Comparison of ENCODE assay signal across 9 cellular contexts in genomic region chr5:150672884-150673275, GRCh38. TPM values are rescaled to one million over a fixed set of nuclear protein-coding genes. Genes with fewer than 3 reads are reported as not detected.
A peak's percentile ranks its signal among the peaks of the same experiment; 100 is the strongest.
DNase-seq lines count a peak whose midpoint lies in the region; ATAC-seq, FAIRE-seq and TF ChIP-seq lines count a peak whose summit lies in the region.
"Had no signal": no experiment of that assay in that cellular context is flagged by ENCODE, and none has a peak within 500 bp of the region (broad histone marks: within the 10 kb centered on the region; RNA-seq: fewer than 3 reads in every experiment).

No MANE protein-coding gene starts in this region.

- H3K4me2 ChIP-seq in H1 (ENCODE audit: insufficient read depth in 1 of 2, low read depth in 2 of 2, low read length in 2 of 2), result peak overlapping the region; percentile 73 to 94

- peaks cover 9% of the 10 kb centered on the region for H3K23me2 ChIP-seq in H1 (ENCODE audit: low read depth, low read length)

- peak overlapping the region; percentile 92; the same call in 1 of the 2 replicates for H2BK5ac ChIP-seq in H1 (ENCODE audit: low read depth, low read length)

- H4K5ac ChIP-seq in H1 (ENCODE audit: insufficient read length, low read depth, low read length), result peak overlapping the region; percentile 67

- peaks cover 8% of the 10 kb centered on the region for H3K27me3 ChIP-seq in AG04450 (ENCODE audit: control insufficient read depth, insufficient read depth, low read length)
- H3K27me3 ChIP-seq in H1 (replicated peaks in 1 of 4; ENCODE audit: control insufficient read depth in 3 of 4, extremely low read depth in 1 of 4, insufficient read depth in 3 of 4, low read length in 3 of 4), result no peaks in the 10 kb centered on the region
- H3K27me3 ChIP-seq in effector memory CD4-positive, alpha-beta T cell (replicated peaks; ENCODE audit: control insufficient read depth, insufficient read depth, low read length, poor library complexity, severe bottlenecking), result peaks cover 18% of the 10 kb centered on the region

- no peak overlapping the region; the same call in 1 of the 2 replicates for H2BK15ac ChIP-seq in H1 (ENCODE audit: low read length)

- H3K9me3 ChIP-seq in AG04450 (ENCODE audit: control insufficient read depth, insufficient read depth, low read length) (no peaks in the 10 kb centered on the region), H1 (ENCODE audit: insufficient read depth in 2 of 2, low read depth in 1 of 2, low read length in 1 of 2) (no peaks in the 10 kb centered on the region)
- H3K9me3 ChIP-seq in effector memory CD4-positive, alpha-beta T cell (ENCODE audit: control insufficient read depth, low read length), result no peaks in the 10 kb centered on the region

- DNase-seq in AG04450 (ENCODE audit: low read depth, low spot score), result no peak
- no peak for DNase-seq in H1 (ENCODE audit: low read depth in 1 of 2, low spot score in 2 of 2)
- DNase-seq in effector memory CD4-positive, alpha-beta T cell, result no peak
- DNase-seq in G401 (ENCODE audit: low spot score), result no peak
- no peak for DNase-seq in NCI-H748 treated with DMSO at 0.1 percent for 48 hours (lab: John Stamatoyannopoulos, UW)
- DNase-seq: activated CD4-positive, CD25-positive, alpha-beta regulatory T cell treated with anti-CD3 and anti-CD28 coated beads, Interleukin-2, amount 50 U/mL, for 72 hours had no signal

- H4K20me1 ChIP-seq in H1 (replicated peaks in 1 of 2; ENCODE audit: control insufficient read depth in 1 of 2, insufficient read depth in 2 of 2, low read length in 2 of 2), result no peaks in the 10 kb centered on the region

- CTCF ChIA-PET in AG04450 (lab: Charles Lee), result interaction anchor here (0.6 to 1.0 kb wide), 2 partner anchors 20 to 214 kb away, joined by 3 to 4 read pairs; no protein-coding TSS in a partner anchor
- CTCF ChIA-PET in H1 (lab: Charles Lee; ENCODE audit: partially characterized antibody), result interaction anchor here (0.6 to 3.3 kb wide), 11 partner anchors 10 to 223 kb away, joined by 3 to 18 read pairs (median 4); partner anchors contain the start of genes IRGM, RBM22 and RPS14

- H3K4me3 Mint-ChIP-seq in nephron, result peak overlapping the region; percentile 85 to 89 (median 88)

- WGBS in H1 (ENCODE audit: extremely low coverage in 1 of 2, insufficient coverage in 1 of 2, insufficient read length in 1 of 2, insufficient replicate concordance in 2 of 2, low coverage in 1 of 2, low lambda C conversion rate in 2 of 2, missing lambda C conversion rate in 1 of 2), 2 experiments, result 72% methylated on average over 7 of the region's 7 CpGs; no CpG with 5 or more reads in 1 of the 2 experiments

- H3K18ac ChIP-seq in H1 (ENCODE audit: extremely low read depth, low read length), result no peak overlapping the region; the same call in 1 of the 2 replicates

- H2BK120ac ChIP-seq in H1 (replicated peaks; ENCODE audit: low read depth, low read length), result peak overlapping the region; percentile 57

- H3K9me3 Mint-ChIP-seq in nephron, result no peaks in the 10 kb centered on the region

- TF ChIP-seq CTCF in AG04450 (IDR thresholded peaks at IDR 0.05; ENCODE audit: low read depth, low read length) (no peak), H1 (IDR thresholded peaks at IDR 0.05; ENCODE audit: control extremely low read depth in 1 of 3, insufficient read depth in 1 of 3, low read depth in 1 of 3, low read length in 3 of 3) (no peak), nephron (IDR thresholded peaks at IDR 0.05; ENCODE audit: unreplicated experiment in 3 of 3) (no peak)

- no peak overlapping the region for H3K23ac ChIP-seq in H1 (ENCODE audit: insufficient read length)

- H3K79me2 ChIP-seq in H1 (ENCODE audit: control insufficient read depth in 1 of 2, insufficient read depth in 2 of 2, low read length in 2 of 2), result peaks cover 0 to 9% of the 10 kb centered on the region in 2 experiments; a peak in 2 of 4 replicates

- H3K27ac Mint-ChIP-seq in nephron, result peak overlapping the region; percentile 50 to 96 (median 81)

- no peaks in the 10 kb centered on the region for H3K79me1 ChIP-seq in H1 (ENCODE audit: low read depth, low read length)

- POLR2A ChIA-PET in AG04450 (lab: Yijun Ruan, JAX), result interaction anchor here (0.7 to 1.1 kb wide), 2 partner anchors 9 to 30 kb away, joined by 3 read pairs; no protein-coding TSS in a partner anchor
- POLR2A ChIA-PET in H1 (lab: Charles Lee; ENCODE audit: partially characterized antibody), result interaction anchor here (0.6 to 4.7 kb wide), 18 partner anchors 8 to 223 kb away, joined by 3 to 70 read pairs (median 4); partner anchors contain the start of genes DCTN4, MYOZ3, RBM22 and SMIM3

- H3K27me3 Mint-ChIP-seq in nephron (ENCODE audit: low read depth), result peaks cover 10% of the 10 kb centered on the region

- H3K36me3 Mint-ChIP-seq in nephron (ENCODE audit: low read depth), result peaks cover 4% of the 10 kb centered on the region

- no peak overlapping the region; the same call in 1 of the 2 replicates for H4K8ac ChIP-seq in H1 (ENCODE audit: extremely low read depth, insufficient read depth, low read length)

- TF ChIP-seq RAD21 in H1 (IDR thresholded peaks at IDR 0.05 in 1 of 2, conservative IDR thresholded peaks at IDR 0.05 in 1 of 2; ENCODE audit: low read depth in 2 of 2, low read length in 2 of 2), result no peak

- H3K56ac ChIP-seq in H1 (replicated peaks; ENCODE audit: insufficient read length, low read depth, low read length), result peak overlapping the region; percentile 65

- peak overlapping the region; percentile 9; the same call in 1 of the 2 replicates for H2BK20ac ChIP-seq in H1 (ENCODE audit: low read length)

- H3K4me1 ChIP-seq in H1 (replicated peaks in 1 of 4; ENCODE audit: control insufficient read depth in 3 of 4, insufficient read depth in 4 of 4, low read length in 3 of 4), result peaks cover 5 to 23% (median 14%) of the 10 kb centered on the region in 4 experiments
- peaks cover 11% of the 10 kb centered on the region for H3K4me1 ChIP-seq in effector memory CD4-positive, alpha-beta T cell (ENCODE audit: control insufficient read depth, insufficient read depth, low read length, poor library complexity, severe bottlenecking)

- in situ Hi-C loops in G401 (cut with HindIII; ENCODE audit: low sequenced_read_pairs), result no loop called here

- H4K91ac ChIP-seq in H1 (replicated peaks; ENCODE audit: insufficient read length, low read length), result peak overlapping the region; percentile 37

- no peak overlapping the region for H2BK12ac ChIP-seq in H1 (ENCODE audit: low read depth, low read length)

- TF ChIP-seq EP300 in H1 (IDR thresholded peaks at IDR 0.05; ENCODE audit: borderline replicate concordance in 1 of 2, low read depth in 2 of 2, low read length in 2 of 2), result no peak

- FAIRE-seq in H1 (lab: Jason Lieb, UNC), result no peak

- peak overlapping the region; percentile 62; the same call in 1 of the 2 replicates for H3K4me3 ChIP-seq in AG04450 (ENCODE audit: low read depth, low read length)
- peak overlapping the region; percentile 88 to 96 (median 93) for H3K4me3 ChIP-seq in H1 (ENCODE audit: extremely low read depth in 1 of 4, insufficient read depth in 2 of 4, low read depth in 3 of 4, low read length in 4 of 4)
- no peak overlapping the region for H3K4me3 ChIP-seq in effector memory CD4-positive, alpha-beta T cell (ENCODE audit: insufficient read depth, low read depth, low read length, poor library complexity, severe bottlenecking)

- TF ChIP-seq POLR2A in H1 (IDR thresholded peaks at IDR 0.05; ENCODE audit: control extremely low read depth in 1 of 2, low read depth in 2 of 2, low read length in 2 of 2), result no peak

- H2AK5ac ChIP-seq in H1 (ENCODE audit: low read depth, low read length), result no peak overlapping the region

- peaks cover 0 to 14% (median 0%) of the 10 kb centered on the region in 4 experiments; a peak in 3 of 8 replicates for H3K36me3 ChIP-seq in H1 (ENCODE audit: control insufficient read depth in 2 of 4, insufficient read depth in 4 of 4, low read length in 3 of 4)
- H3K36me3 ChIP-seq in effector memory CD4-positive, alpha-beta T cell (ENCODE audit: control insufficient read depth, insufficient read depth, low read length), result no peaks in the 10 kb centered on the region

- ATAC-seq in HG02981 (IDR thresholded peaks at IDR 0.05; ENCODE audit: unreplicated experiment) (peak; percentile 9), HG02970 (IDR thresholded peaks at IDR 0.05; ENCODE audit: low FRiP score, unreplicated experiment) (no peak)

- H3K27ac ChIP-seq in AG04450 (ENCODE audit: low read depth, low read length) (no peak overlapping the region), H1 (ENCODE audit: low read depth, low read length) (0 out of 2 replicates have a peak overlapping the region, but pooled peaks have one; percentile 90)
- H3K27ac ChIP-seq in effector memory CD4-positive, alpha-beta T cell (ENCODE audit: insufficient read depth, low read length, poor library complexity, severe bottlenecking), result no peak overlapping the region

- H3K9ac ChIP-seq in H1 (replicated peaks in 1 of 4; ENCODE audit: extremely low read depth in 1 of 4, low read depth in 3 of 4, low read length in 3 of 4), result peak overlapping the region in 3 of 4 experiments; percentile 3 to 87 (median 26); a peak in 2 of 7 replicates

- no peak overlapping the region for H3K14ac ChIP-seq in H1 (ENCODE audit: insufficient read length)

- no peak overlapping the region for H2AFZ ChIP-seq in H1 (ENCODE audit: low read length)

- H3K4ac ChIP-seq in H1 (replicated peaks; ENCODE audit: insufficient read length, low read depth, low read length), result peak overlapping the region; percentile 91

- peaks cover 31% of the 10 kb centered on the region for H3K4me1 Mint-ChIP-seq in nephron

RNA-seq across cellular contexts. Expression of gene MYOZ3, which starts 11.8 kb away (rescaled TPM):
- polyA plus RNA-seq in AG04450 (2011; rRNA removed), result 0.51 and 0.68 TPM in 2 replicates
- polyA minus RNA-seq in AG04450 (2011; rRNA and poly(A)+ RNA removed), result 0.74 and 0.78 TPM in 2 replicates
- total RNA-seq in H1 (2021; fragmentation: NEBNext Ultra II Directional; extraction: Animal tissue kit (Norgen Biotek cat#: 25700)), result 19.1 and 19.4 TPM in 2 replicates
- polyA plus RNA-seq in H1 (2011; rRNA removed), result 9.6 and 12.4 TPM in 2 replicates
- polyA plus RNA-seq in H1 (2011; cell fraction: cytosol; rRNA removed), result 10.0 TPM
- polyA plus RNA-seq in H1 (2011; cell fraction: nucleus; rRNA removed), result 15.5 TPM
- polyA plus RNA-seq in H1 (2012, experiment 1 of 2), result 26.8 to 40.0 TPM (median 29.3 TPM) in 4 replicates
- 13.4 TPM for polyA plus RNA-seq in H1 (2012, experiment 2 of 2)
- 17.4 TPM for polyA plus RNA-seq in H1 (2013, experiment 1 of 2)
- 12.8 TPM for polyA plus RNA-seq in H1 (2013, experiment 2 of 2)
- polyA minus RNA-seq in H1 (2011; rRNA and poly(A)+ RNA removed), result 7.4 and 9.0 TPM in 2 replicates
- polyA minus RNA-seq in H1 (2011; cell fraction: cytosol; rRNA and poly(A)+ RNA removed), result 21.7 TPM
- 28.7 TPM for polyA minus RNA-seq in H1 (2011; cell fraction: nucleus; rRNA and poly(A)+ RNA removed)
- total RNA-seq in G401 (2014; rRNA removed; shearing (Covaris generic)), result not detected in 2 replicates

RNA-seq across cellular contexts. Expression of gene RBM22, which starts 28.0 kb away (rescaled TPM):
- 42.4 and 49.5 TPM in 2 replicates for polyA plus RNA-seq in AG04450 (2011; rRNA removed)
- polyA minus RNA-seq in AG04450 (2011; rRNA and poly(A)+ RNA removed), result 29.3 and 36.5 TPM in 2 replicates
- 33.9 and 34.0 TPM in 2 replicates for total RNA-seq in H1 (2021; fragmentation: NEBNext Ultra II Directional; extraction: Animal tissue kit (Norgen Biotek cat#: 25700))
- 20.8 TPM in 2 replicates for polyA plus RNA-seq in H1 (2011; rRNA removed)
- 23.6 TPM for polyA plus RNA-seq in H1 (2011; cell fraction: cytosol; rRNA removed)
- 18.2 TPM for polyA plus RNA-seq in H1 (2011; cell fraction: nucleus; rRNA removed)
- polyA plus RNA-seq in H1 (2012, experiment 1 of 2), result 25.7 to 30.8 TPM (median 28.0 TPM) in 4 replicates
- polyA plus RNA-seq in H1 (2012, experiment 2 of 2), result 12.1 TPM
- polyA plus RNA-seq in H1 (2013, experiment 1 of 2), result 28.6 TPM
- 28.3 TPM for polyA plus RNA-seq in H1 (2013, experiment 2 of 2)
- 22.6 and 31.1 TPM in 2 replicates for polyA minus RNA-seq in H1 (2011; rRNA and poly(A)+ RNA removed)
- polyA minus RNA-seq in H1 (2011; cell fraction: cytosol; rRNA and poly(A)+ RNA removed), result 20.6 TPM
- polyA minus RNA-seq in H1 (2011; cell fraction: nucleus; rRNA and poly(A)+ RNA removed), result 33.2 TPM
- 20.1 and 40.9 TPM in 2 replicates for total RNA-seq in G401 (2014; rRNA removed; shearing (Covaris generic))

RNA-seq across cellular contexts. Expression of gene SYNPO, which starts 32.4 kb away (rescaled TPM):
- polyA plus RNA-seq in AG04450 (2011; rRNA removed), result 10.1 and 12.7 TPM in 2 replicates
- 31.9 and 45.2 TPM in 2 replicates for polyA minus RNA-seq in AG04450 (2011; rRNA and poly(A)+ RNA removed)
- total RNA-seq in H1 (2021; fragmentation: NEBNext Ultra II Directional; extraction: Animal tissue kit (Norgen Biotek cat#: 25700)), result 1.9 and 2.3 TPM in 2 replicates
- polyA plus RNA-seq in H1 (2011; rRNA removed), result 2.2 and 2.3 TPM in 2 replicates
- polyA plus RNA-seq in H1 (2011; cell fraction: cytosol; rRNA removed), result 1.7 TPM
- 3.0 TPM for polyA plus RNA-seq in H1 (2011; cell fraction: nucleus; rRNA removed)
- 0.95 to 1.6 TPM (median 1.3 TPM) in 4 replicates for polyA plus RNA-seq in H1 (2012, experiment 1 of 2)
- 1.3 TPM for polyA plus RNA-seq in H1 (2012, experiment 2 of 2)
- 1.9 TPM for polyA plus RNA-seq in H1 (2013, experiment 1 of 2)
- 1.7 TPM for polyA plus RNA-seq in H1 (2013, experiment 2 of 2)
- polyA minus RNA-seq in H1 (2011; rRNA and poly(A)+ RNA removed), result 1.8 and 5.5 TPM in 2 replicates
- 1.2 TPM for polyA minus RNA-seq in H1 (2011; cell fraction: cytosol; rRNA and poly(A)+ RNA removed)
- 3.1 TPM for polyA minus RNA-seq in H1 (2011; cell fraction: nucleus; rRNA and poly(A)+ RNA removed)
- total RNA-seq in G401 (2014; rRNA removed; shearing (Covaris generic)), result 2.7 and 3.6 TPM in 2 replicates

Comparison
In these comparisons a context has a peak if more than half of its experiments do, and no peak if none do; other contexts are left out.
1. RNA of gene MYOZ3, which starts 11.8 kb away (total RNA-seq): 19.1 to 19.4 TPM in H1; not detected in G401; every median in the first group is over 10 times any median in the second.